In the genomic region with DNA sequence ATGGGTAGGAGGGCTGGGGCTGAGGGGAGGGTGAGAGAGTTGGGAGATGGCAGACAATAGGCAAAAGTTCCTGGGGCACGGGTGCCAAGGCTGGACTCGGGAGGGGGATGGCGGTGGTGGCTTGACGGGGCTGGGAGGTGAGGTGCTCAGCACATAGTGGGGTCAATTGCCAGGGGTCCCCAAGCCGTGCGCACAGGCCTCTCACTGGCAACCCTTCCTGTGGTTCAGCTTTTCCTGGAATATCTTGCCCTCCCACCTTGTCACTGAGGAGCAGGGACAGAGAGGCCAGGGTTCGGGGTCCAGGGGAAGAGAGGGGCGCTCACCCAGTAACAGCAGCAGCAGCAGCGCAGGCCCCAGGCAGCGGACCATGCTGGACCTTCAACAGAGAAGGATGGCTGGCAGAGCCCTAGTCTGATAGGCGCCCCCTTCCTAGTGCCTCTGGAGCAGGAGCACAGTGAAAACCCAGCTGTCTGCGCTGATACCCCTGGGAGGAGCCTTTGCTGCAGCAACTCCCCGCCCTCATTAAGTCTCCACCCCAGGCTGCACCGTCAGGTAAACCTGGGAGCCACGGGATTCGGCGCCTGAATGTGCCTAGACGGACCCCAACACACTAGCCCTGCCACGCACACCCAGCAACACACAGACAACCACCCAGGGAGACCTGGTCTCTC, we compare ENCODE assay signal across 1 cellular context.
TF ChIP-seq lines count a peak whose summit lies in the region.

A gene with protein sequence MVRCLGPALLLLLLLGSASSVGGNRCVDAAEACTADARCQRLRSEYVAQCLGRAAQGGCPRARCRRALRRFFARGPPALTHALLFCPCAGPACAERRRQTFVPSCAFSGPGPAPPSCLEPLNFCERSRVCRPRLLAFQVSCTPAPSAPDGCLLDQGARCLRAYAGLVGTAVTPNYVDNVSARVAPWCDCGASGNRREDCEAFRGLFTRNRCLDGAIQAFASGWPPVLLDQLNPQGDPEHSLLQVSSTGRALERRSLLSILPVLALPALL (minus strand): TSS at position 369 of the 671 bp plus-strand sequence. CDS start 0 bp downstream, at position 369.

TF ChIP-seq in H1, 55 proteins besides CTCF, POLR2A, EP300 and RAD21:
- TF ChIP-seq TEAD4 (IDR thresholded peaks at IDR 0.05; ENCODE audit: low read depth, low read length) (no peak), FOSL1 (IDR thresholded peaks at IDR 0.05; ENCODE audit: insufficient read depth, low read depth, low read length) (no peak), JUN (IDR thresholded peaks at IDR 0.05; ENCODE audit: low read depth, low read length) (no peak), CBX8 (IDR thresholded peaks at IDR 0.05; ENCODE audit: borderline replicate concordance, low read depth, low read length) (no peak), BCL11A (IDR thresholded peaks at IDR 0.05; ENCODE audit: low read depth in 2 of 2, low read length in 2 of 2) (no peak), SP2 (IDR thresholded peaks at IDR 0.05; ENCODE audit: low read length) (no peak)
- TF ChIP-seq, protein P1, sequence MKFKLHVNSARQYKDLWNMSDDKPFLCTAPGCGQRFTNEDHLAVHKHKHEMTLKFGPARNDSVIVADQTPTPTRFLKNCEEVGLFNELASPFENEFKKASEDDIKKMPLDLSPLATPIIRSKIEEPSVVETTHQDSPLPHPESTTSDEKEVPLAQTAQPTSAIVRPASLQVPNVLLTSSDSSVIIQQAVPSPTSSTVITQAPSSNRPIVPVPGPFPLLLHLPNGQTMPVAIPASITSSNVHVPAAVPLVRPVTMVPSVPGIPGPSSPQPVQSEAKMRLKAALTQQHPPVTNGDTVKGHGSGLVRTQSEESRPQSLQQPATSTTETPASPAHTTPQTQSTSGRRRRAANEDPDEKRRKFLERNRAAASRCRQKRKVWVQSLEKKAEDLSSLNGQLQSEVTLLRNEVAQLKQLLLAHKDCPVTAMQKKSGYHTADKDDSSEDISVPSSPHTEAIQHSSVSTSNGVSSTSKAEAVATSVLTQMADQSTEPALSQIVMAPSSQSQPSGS (IDR thresholded peaks at IDR 0.05; ENCODE audit: low read length): no peak
TF ChIP-seq in H1: peak in this region for 0.
